Comparison of ENCODE assay signal across 9 cellular contexts in the genomic region with DNA sequence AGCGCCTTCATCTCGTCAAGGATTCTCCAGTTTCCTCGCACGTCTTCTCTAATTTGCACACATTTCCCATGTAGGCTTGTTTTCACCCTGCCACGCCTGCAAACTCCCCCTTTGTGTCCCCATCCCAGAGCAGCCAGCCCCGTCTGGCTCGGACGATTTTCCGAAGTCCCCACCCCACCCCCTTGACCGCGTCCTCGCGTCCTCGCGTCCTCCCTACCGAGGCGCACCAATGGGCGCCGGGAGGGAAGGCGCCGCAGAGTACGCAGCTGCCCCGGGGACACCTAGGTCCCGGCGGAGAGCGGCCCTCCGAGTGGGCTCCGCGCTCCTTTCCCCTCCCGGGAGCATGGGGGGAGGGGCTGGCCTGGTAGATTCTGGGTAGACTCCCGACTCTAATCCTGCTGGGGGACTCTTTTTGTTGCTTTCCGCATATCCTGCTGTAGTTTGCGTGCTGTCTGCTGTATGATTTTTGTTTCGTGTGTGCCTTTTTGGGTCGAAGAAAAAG. TPM values are rescaled to one million over a fixed set of nuclear protein-coding genes. Genes with fewer than 3 reads are reported as not detected.
A peak's percentile ranks its signal among the peaks of the same experiment; 100 is the strongest.
DNase-seq lines count a peak whose midpoint lies in the region; ATAC-seq and TF ChIP-seq lines count a peak whose summit lies in the region.
"Had no signal": no experiment of that assay in that cellular context is flagged by ENCODE, and none has a peak within 500 bp of the region (broad histone marks: within the 10 kb centered on the region; RNA-seq: fewer than 3 reads in every experiment).

No MANE protein-coding gene starts in this region.

- H3K27me3 ChIP-seq in HUES6 (ENCODE audit: control insufficient read depth, insufficient read depth, low read length) = peaks cover 28% of the 10 kb centered on the region

- H3K9ac ChIP-seq in HUES6 (ENCODE audit: low read length) = peak overlapping the region; percentile 94

- DNase-seq in AG09309 (ENCODE audit: low read depth) (no peak), left cardiac atrium (peak; percentile 28), posterior cingulate gyrus (peak in 6 of 10 donors; percentile 8 to 81 (median 16)), OCI-M2 (lab: John Stamatoyannopoulos, UW; ENCODE audit: unreplicated experiment) (no peak), cerebellum (ENCODE audit: low spot score) (no peak)
- peak; percentile 15 for DNase-seq in activated naive CD4-positive, alpha-beta T cell treated with anti-CD3 and anti-CD28 coated beads, Interleukin-2, amount 50 U/mL, for 16 hours

- ATAC-seq in left cardiac atrium (peak; percentile 45 to 49), GM19324 (IDR thresholded peaks at IDR 0.05; ENCODE audit: low FRiP score, unreplicated experiment) (no peak)

- no peak for TF ChIP-seq CTCF in AG09309 (IDR thresholded peaks at IDR 0.05; ENCODE audit: control insufficient read depth, insufficient read depth, low read depth, low read length, missing control alignments)

- no peaks in the 10 kb centered on the region for H3K9me3 ChIP-seq in HUES6 (ENCODE audit: control insufficient read depth, insufficient read depth, low read depth, low read length)

- intact Hi-C loops in left cardiac atrium (cut with DNase I) (loop anchor here in 1 of 2 donors (5.0 kb wide), 1 partner anchor 206 kb away; no protein-coding TSS in a partner anchor), posterior cingulate gyrus (cut with DNase I) (loop anchor here (10.0 kb wide), 1 partner anchor 204 kb away; no protein-coding TSS in a partner anchor)

- peaks cover 3% of the 10 kb centered on the region; the same call in 1 of the 2 replicates for H3K36me3 ChIP-seq in HUES6 (ENCODE audit: control insufficient read depth, insufficient read depth, low read length)

- H3K4me1 ChIP-seq in HUES6 (ENCODE audit: control insufficient read depth, insufficient read depth, low read length) = peaks cover 36% of the 10 kb centered on the region

- H3K27ac ChIP-seq in HUES6 (ENCODE audit: low read depth, low read length) = peak overlapping the region; percentile 85; the same call in 1 of the 2 replicates
- H3K27ac ChIP-seq: epithelial cell of prostate had no signal

- H3K4me3 ChIP-seq in AG09309 (ENCODE audit: control insufficient read depth, low read depth, low read length) (peak overlapping the region; percentile 75), HUES6 (ENCODE audit: low read depth, low read length) (peak overlapping the region; percentile 92)

RNA-seq across cellular contexts. Expression of a gene that starts 1.3 kb away (rescaled TPM):
- total RNA-seq in left cardiac atrium = 1 to 10 TPM; 3.5 to 9.2 TPM
- 46.5 TPM for total RNA-seq in cerebellum

Comparison
In these comparisons a context has a peak if more than half of its experiments do, and no peak if none do; other contexts are left out.
1. DNase-seq: peak in activated naive CD4-positive, alpha-beta T cell treated with anti-CD3 and anti-CD28 coated beads, Interleukin-2, amount 50 U/mL, for 16 hours (single experiment), left cardiac atrium (single experiment) and posterior cingulate gyrus (6 of 10); none in AG09309 (single experiment), OCI-M2 (single experiment) and cerebellum (single experiment).